ENCODE assay signal across 27 cellular contexts in genomic region chr7:12766416-12766815, GRCh38.
"Had no signal": no experiment of that assay in that cellular context is flagged by ENCODE, and none has a peak within 500 bp of the region (broad histone marks: within the 10 kb centered on the region; RNA-seq: fewer than 3 reads in every experiment).

No MANE protein-coding gene starts in this region.

- H3K27ac Mint-ChIP-seq: immature natural killer cell; natural killer cell; nephron progenitor cell; progenitor cell of endocrine pancreas; stimulated activated memory B cell treated with anti-CD40 and anti-IgM and Interleukin-4, amounts not matched to agents 10 μg/mL and 1 μg/mL and 100 μg/mL, for 72 hours; stimulated activated naive CD8-positive, alpha-beta T cell treated with anti-CD3 and anti-CD28 coated beads, Interleukin-15, amount 100 ng/mL, for 72 hours; type B pancreatic cell had no signal

- H3K4me3 ChIP-seq: left lung, lower lobe of right lung, ovary, right atrium auricular region, right lobe of liver, smooth muscle cell, tibial nerve, uterus had no signal

- H3K4me2 ChIP-seq: smooth muscle cell had no signal

- H3K27me3 ChIP-seq: left lung, ovary, right atrium auricular region, right lobe of liver, tibial nerve, uterus had no signal

- DNase-seq: hypothalamus; immature natural killer cell; kidney; left colon; left lung; lower lobe of right lung; mammary epithelial cell; mesenchymal stem cell; naive B cell; natural killer cell; nephron progenitor cell; ovary; right lobe of liver; stimulated activated CD4-positive, alpha-beta T cell treated with anti-CD3 and anti-CD28 coated beads, Interleukin-1b, Interleukin-23, amount 100 ng/mL, for 48 hours; stimulated activated CD4-positive, alpha-beta T cell treated with anti-CD3 and anti-CD28 coated beads, Interleukin-2, amount 100 ng/mL, for 48 hours; stimulated activated CD4-positive, alpha-beta T cell treated with anti-CD3 and anti-CD28 coated beads, Interleukin-4, amount 100 ng/mL, for 4 hours; stimulated activated CD8-positive, alpha-beta memory T cell treated with anti-CD3 and anti-CD28 coated beads, Interleukin-4, amount 100 ng/mL, for 48 hours; stimulated activated naive CD4-positive, alpha-beta T cell treated with Interleukin-2 at 50 U/mL for 16 hours; stimulated activated naive CD8-positive, alpha-beta T cell treated with anti-CD3 and anti-CD28 coated beads, Interleukin-15, amount 100 ng/mL, for 72 hours; substantia nigra; uterus had no signal

- H3K27me3 Mint-ChIP-seq: progenitor cell of endocrine pancreas; stimulated activated memory B cell treated with anti-CD40 and anti-IgM and Interleukin-4, amounts not matched to agents 10 μg/mL and 1 μg/mL and 100 μg/mL, for 72 hours; stimulated activated naive CD8-positive, alpha-beta T cell treated with anti-CD3 and anti-CD28 coated beads, Interleukin-15, amount 100 ng/mL, for 72 hours had no signal

- H3K4me1 Mint-ChIP-seq: immature natural killer cell; natural killer cell; stimulated activated memory B cell treated with anti-CD40 and anti-IgM and Interleukin-4, amounts not matched to agents 10 μg/mL and 1 μg/mL and 100 μg/mL, for 72 hours; stimulated activated naive CD8-positive, alpha-beta T cell treated with anti-CD3 and anti-CD28 coated beads, Interleukin-15, amount 100 ng/mL, for 72 hours had no signal

- H3K36me3 ChIP-seq: left lung, lower lobe of right lung, ovary, right atrium auricular region, right lobe of liver, tibial nerve, uterus had no signal

- H3K9me3 Mint-ChIP-seq: naive B cell; nephron progenitor cell; stimulated activated memory B cell treated with anti-CD40 and anti-IgM and Interleukin-4, amounts not matched to agents 10 μg/mL and 1 μg/mL and 100 μg/mL, for 72 hours; stimulated activated naive CD8-positive, alpha-beta T cell treated with anti-CD3 and anti-CD28 coated beads, Interleukin-15, amount 100 ng/mL, for 72 hours; type B pancreatic cell had no signal

- H3K9me3 ChIP-seq: left lung, lower lobe of right lung, ovary, right atrium auricular region, right lobe of liver, tibial nerve, uterus had no signal

- H3K4me3 Mint-ChIP-seq: immature natural killer cell; naive B cell; natural killer cell; nephron progenitor cell; stimulated activated memory B cell treated with anti-CD40 and anti-IgM and Interleukin-4, amounts not matched to agents 10 μg/mL and 1 μg/mL and 100 μg/mL, for 72 hours; stimulated activated naive CD8-positive, alpha-beta T cell treated with anti-CD3 and anti-CD28 coated beads, Interleukin-15, amount 100 ng/mL, for 72 hours; type B pancreatic cell had no signal

- H3K27ac ChIP-seq: left lung, lower lobe of right lung, ovary, right atrium auricular region, right lobe of liver, tibial nerve, uterus had no signal

- H3K36me3 Mint-ChIP-seq: immature natural killer cell; natural killer cell; stimulated activated memory B cell treated with anti-CD40 and anti-IgM and Interleukin-4, amounts not matched to agents 10 μg/mL and 1 μg/mL and 100 μg/mL, for 72 hours; type B pancreatic cell had no signal
